Comparison of ENCODE assay signal across 29 cellular contexts in the genomic region with DNA sequence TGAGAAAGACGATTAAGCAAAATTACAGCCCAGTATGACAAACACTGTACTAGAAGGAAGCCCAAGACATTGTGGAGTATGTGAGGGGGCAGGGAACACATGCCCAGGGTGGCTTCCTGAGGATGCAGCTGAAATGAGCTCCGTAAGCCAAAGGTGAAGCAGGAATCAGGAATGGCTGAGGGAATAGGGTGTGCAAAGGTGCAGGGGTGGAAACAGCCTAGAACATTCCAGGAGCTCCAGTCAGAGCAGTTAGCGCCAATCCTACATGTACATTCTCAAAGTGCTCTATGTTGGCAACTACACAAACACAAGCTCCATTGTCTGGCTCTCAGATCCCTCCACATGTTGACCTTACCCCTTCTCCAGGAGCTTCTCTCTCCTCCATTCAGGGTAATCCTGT.
"Had no signal": no experiment of that assay in that cellular context is flagged by ENCODE, and none has a peak within 500 bp of the region (broad histone marks: within the 10 kb centered on the region; RNA-seq: fewer than 3 reads in every experiment).

No MANE protein-coding gene starts in this region.

- H3K4me2 ChIP-seq: neural progenitor cell had no signal

- H3K27me3 ChIP-seq: colonic mucosa, dorsolateral prefrontal cortex, neural progenitor cell, right atrium auricular region, sigmoid colon, stomach, thyroid gland had no signal

- H3K27ac Mint-ChIP-seq: immature natural killer cell; naive thymus-derived CD4-positive, alpha-beta T cell; nephron; neural progenitor cell; progenitor cell of endocrine pancreas; stimulated activated effector memory CD8-positive, alpha-beta T cell treated with anti-CD3 and anti-CD28 coated beads, Interleukin-12 subunit alpha, Interleukin-12 subunit beta, amount 100 ng/mL, for 72 hours; type B pancreatic cell had no signal

- H3K27me3 Mint-ChIP-seq: progenitor cell of endocrine pancreas, type B pancreatic cell had no signal

- H3K9me3 Mint-ChIP-seq: central memory CD8-positive, alpha-beta T cell; immature natural killer cell; naive thymus-derived CD4-positive, alpha-beta T cell; nephron; neural progenitor cell; stimulated activated effector memory CD8-positive, alpha-beta T cell treated with anti-CD3 and anti-CD28 coated beads, Interleukin-12 subunit alpha, Interleukin-12 subunit beta, amount 100 ng/mL, for 72 hours; type B pancreatic cell had no signal

- DNase-seq: colonic mucosa; dorsolateral prefrontal cortex; effector CD4-positive, alpha-beta T cell; esophagus squamous epithelium; foreskin melanocyte; glutamatergic neuron; heart right ventricle; hippocampal formation; immature natural killer cell; mesendoderm; midbrain; naive thymus-derived CD4-positive, alpha-beta T cell; sigmoid colon; stimulated activated CD4-positive, alpha-beta T cell treated with anti-CD3 and anti-CD28 coated beads, Interleukin-2, amount 100 ng/mL, for 24 hours; stimulated activated CD4-positive, alpha-beta T cell treated with anti-CD3 and anti-CD28 coated beads, Interleukin-4, amount 100 ng/mL, for 24 hours; stimulated activated naive CD4-positive, alpha-beta T cell treated with Interleukin-2 at 50 U/mL for 16 hours; stomach; thyroid gland had no signal

- H3K4me1 ChIP-seq: colonic mucosa, esophagus squamous epithelium, heart right ventricle, parathyroid adenoma, right atrium auricular region, thyroid gland had no signal

- H3K27ac ChIP-seq: colonic mucosa, dorsolateral prefrontal cortex, esophagus squamous epithelium, heart right ventricle, neural progenitor cell, parathyroid adenoma, right atrium auricular region, sigmoid colon, stomach, thyroid gland had no signal

- FAIRE-seq: keratinocyte had no signal

- H2AFZ ChIP-seq: neural progenitor cell, parathyroid adenoma had no signal

- H3K4me3 Mint-ChIP-seq: central memory CD8-positive, alpha-beta T cell; immature natural killer cell; naive thymus-derived CD4-positive, alpha-beta T cell; nephron; neural progenitor cell; stimulated activated effector memory CD8-positive, alpha-beta T cell treated with anti-CD3 and anti-CD28 coated beads, Interleukin-12 subunit alpha, Interleukin-12 subunit beta, amount 100 ng/mL, for 72 hours; type B pancreatic cell had no signal

- H3K4me3 ChIP-seq: colonic mucosa, dorsolateral prefrontal cortex, esophagus squamous epithelium, heart right ventricle, lung, neural progenitor cell, right atrium auricular region, sigmoid colon, stomach, thyroid gland had no signal

- H3K36me3 Mint-ChIP-seq: immature natural killer cell; naive thymus-derived CD4-positive, alpha-beta T cell; neural progenitor cell; stimulated activated effector memory CD8-positive, alpha-beta T cell treated with anti-CD3 and anti-CD28 coated beads, Interleukin-12 subunit alpha, Interleukin-12 subunit beta, amount 100 ng/mL, for 72 hours; type B pancreatic cell had no signal

- ATAC-seq: heart right ventricle; left lobe of liver; naive thymus-derived CD4-positive, alpha-beta T cell; stimulated activated effector memory CD8-positive, alpha-beta T cell treated with anti-CD3 and anti-CD28 coated beads, Interleukin-12 subunit alpha, Interleukin-12 subunit beta, amount 100 ng/mL, for 72 hours had no signal

- H3K36me3 ChIP-seq: colonic mucosa, esophagus squamous epithelium, heart right ventricle, neural progenitor cell, right atrium auricular region, sigmoid colon, stomach, thyroid gland had no signal

- H3K79me2 ChIP-seq: parathyroid adenoma had no signal

- H3K9ac ChIP-seq: neural progenitor cell, parathyroid adenoma had no signal

- H3K9me3 ChIP-seq: colonic mucosa, esophagus squamous epithelium, heart right ventricle, right atrium auricular region, sigmoid colon, stomach, thyroid gland had no signal
